1 cellular context compared by ENCODE assay signal in the genomic region with DNA sequence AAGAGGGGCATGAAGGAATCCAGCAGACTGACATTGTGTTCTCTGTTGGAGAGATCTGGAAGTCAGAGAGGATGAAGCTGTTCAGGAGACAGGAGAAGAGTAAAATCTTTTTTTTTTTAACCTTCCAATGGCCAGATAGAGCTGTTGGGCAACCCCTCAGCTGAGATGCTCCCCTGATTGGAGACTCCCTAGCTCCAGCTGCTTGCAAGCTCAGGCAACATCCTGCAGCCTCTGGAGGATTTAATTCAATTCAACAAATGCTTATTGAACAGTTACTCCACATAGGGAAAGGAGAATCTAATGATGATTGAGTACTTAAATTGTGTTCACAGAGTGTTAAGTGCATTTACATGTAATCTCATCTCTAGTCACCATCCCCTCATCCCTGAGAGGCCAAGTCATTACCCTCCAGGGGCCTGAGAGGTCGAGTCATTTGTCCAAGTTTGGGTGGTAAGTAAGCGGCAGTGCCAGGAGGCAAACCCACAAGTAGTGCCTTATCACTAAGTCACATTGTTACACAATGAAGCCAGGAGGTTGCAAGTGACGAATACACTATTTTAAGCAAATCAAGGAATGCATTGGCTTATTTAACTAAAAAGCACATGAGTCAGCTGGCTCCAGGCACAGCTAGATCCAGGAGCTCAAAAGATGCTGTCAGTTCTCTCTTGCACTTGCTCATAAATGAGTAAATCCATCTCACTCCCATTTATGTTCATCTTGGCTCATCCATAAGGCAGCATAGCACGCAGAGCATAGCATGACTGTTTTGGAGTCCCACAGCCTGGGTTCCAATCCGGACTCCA.
A peak's percentile ranks its signal among the peaks of the same experiment; 100 is the strongest.
TF ChIP-seq lines count a peak whose summit lies in the region.

No MANE protein-coding gene starts in this region.

TF ChIP-seq in IMR-90, 13 proteins besides CTCF, POLR2A, EP300 and RAD21 (continued from another document):
- TF ChIP-seq, protein P1, sequence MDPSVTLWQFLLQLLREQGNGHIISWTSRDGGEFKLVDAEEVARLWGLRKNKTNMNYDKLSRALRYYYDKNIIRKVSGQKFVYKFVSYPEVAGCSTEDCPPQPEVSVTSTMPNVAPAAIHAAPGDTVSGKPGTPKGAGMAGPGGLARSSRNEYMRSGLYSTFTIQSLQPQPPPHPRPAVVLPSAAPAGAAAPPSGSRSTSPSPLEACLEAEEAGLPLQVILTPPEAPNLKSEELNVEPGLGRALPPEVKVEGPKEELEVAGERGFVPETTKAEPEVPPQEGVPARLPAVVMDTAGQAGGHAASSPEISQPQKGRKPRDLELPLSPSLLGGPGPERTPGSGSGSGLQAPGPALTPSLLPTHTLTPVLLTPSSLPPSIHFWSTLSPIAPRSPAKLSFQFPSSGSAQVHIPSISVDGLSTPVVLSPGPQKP (IDR thresholded peaks at IDR 0.05; ENCODE audit: borderline replicate concordance, low read depth, low read length): no peak
- TF ChIP-seq NFE2L2 (IDR thresholded peaks at IDR 0.05; ENCODE audit: low read depth, low read length): peak; percentile 71; the same call in 1 of the 2 replicates
- TF ChIP-seq MAFK (IDR thresholded peaks at IDR 0.05; ENCODE audit: low read depth, low read length): peak; percentile 72; the same call in 1 of the 2 replicates
- 0 out of 2 replicates have a peak, but pooled peaks have one; percentile 13 for TF ChIP-seq SMC3 (IDR thresholded peaks at IDR 0.05; ENCODE audit: low read depth, low read length)
- peak; percentile 54; the same call in 1 of the 2 replicates for TF ChIP-seq MAZ (IDR thresholded peaks at IDR 0.05; ENCODE audit: borderline replicate concordance, low read depth, low read length)
